1 cellular context compared by ENCODE assay signal in genomic region chr19:45311640-45312039, GRCh38.
TF ChIP-seq lines count a peak whose summit lies in the region.

No MANE protein-coding gene starts in this region.

TF ChIP-seq in H1, 55 proteins besides CTCF, POLR2A, EP300 and RAD21 (continued from another document):
- TF ChIP-seq NRF1 (IDR thresholded peaks at IDR 0.05; ENCODE audit: low read depth, low read length) = no peak
- TF ChIP-seq FOSL1 (IDR thresholded peaks at IDR 0.05; ENCODE audit: insufficient read depth, low read depth, low read length) = no peak
- TF ChIP-seq POU5F1 (IDR thresholded peaks at IDR 0.05; ENCODE audit: low read depth, low read length) = no peak
- no peak for TF ChIP-seq RXRA (IDR thresholded peaks at IDR 0.05; ENCODE audit: insufficient read depth, low read depth, low read length)
- TF ChIP-seq CHD1 (IDR thresholded peaks at IDR 0.05; ENCODE audit: low read depth, low read length) = no peak
- TF ChIP-seq JUND (IDR thresholded peaks at IDR 0.05; ENCODE audit: low read length) = no peak
- TF ChIP-seq SIRT6 (IDR thresholded peaks at IDR 0.05; ENCODE audit: low read length) = no peak
